9 cellular contexts compared by ENCODE assay signal in the genomic region with DNA sequence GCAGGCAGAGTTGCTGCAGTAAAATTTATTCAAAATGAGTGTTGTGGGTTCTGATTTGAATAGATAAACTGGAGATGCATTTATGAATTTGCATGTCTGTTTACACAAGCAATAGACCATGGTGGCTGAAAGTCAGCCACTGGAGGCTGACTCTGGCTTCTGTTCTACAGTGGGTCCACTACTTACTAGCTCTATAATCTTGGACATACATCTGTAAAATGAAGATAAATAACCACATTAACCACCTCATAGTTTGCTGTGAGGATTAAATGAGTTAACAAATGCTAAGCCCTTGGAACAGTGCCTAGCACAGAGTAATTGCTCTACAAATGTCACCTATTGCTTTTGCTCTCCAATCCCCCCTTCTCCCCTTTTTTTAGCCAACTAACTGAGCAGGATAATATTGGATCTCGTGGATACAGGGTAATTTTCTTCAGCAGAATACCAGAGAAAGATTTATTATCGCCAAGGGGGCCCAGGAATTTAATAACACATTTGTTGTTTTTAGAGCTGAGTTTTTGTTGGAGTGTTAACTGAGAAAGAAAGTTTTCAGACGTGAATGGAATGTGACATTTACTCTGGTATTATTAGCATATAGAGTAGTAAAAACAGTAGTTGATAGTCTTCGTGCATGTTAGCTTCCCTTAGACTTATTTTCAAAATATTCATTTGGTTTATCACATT. TPM values are rescaled to one million over a fixed set of nuclear protein-coding genes. Genes with fewer than 3 reads are reported as not detected.
DNase-seq lines count a peak whose midpoint lies in the region; ATAC-seq and TF ChIP-seq lines count a peak whose summit lies in the region.
"Had no signal": no experiment of that assay in that cellular context is flagged by ENCODE, and none has a peak within 500 bp of the region (broad histone marks: within the 10 kb centered on the region; RNA-seq: fewer than 3 reads in every experiment).

No MANE protein-coding gene starts in this region.

- dilution Hi-C loops in mammary epithelial cell (cut with HindIII; ENCODE audit: low sequenced_read_pairs) = no loop called here

- no peaks in the 10 kb centered on the region for H3K36me3 ChIP-seq in mammary epithelial cell (ENCODE audit: insufficient read depth, low read length)

- peaks cover 11% of the 10 kb centered on the region for H3K79me2 ChIP-seq in mammary epithelial cell (ENCODE audit: insufficient read depth, low read length)

- in situ Hi-C loops in T47D (cut with HindIII; ENCODE audit: low pct_unique_long_range_greater_than_20kb, low sequenced_read_pairs) (no loop called here), mammary epithelial cell (cut with MboI; ENCODE audit: low sequenced_read_pairs in 2 of 2) (no loop called here)

- no peak overlapping the region for H3K27ac ChIP-seq in mammary epithelial cell (ENCODE audit: insufficient read depth, low read depth, low read length)

- no peaks in the 10 kb centered on the region for H4K20me1 ChIP-seq in mammary epithelial cell (ENCODE audit: insufficient read depth, low read length)

- CTCF ChIA-PET in mammary epithelial cell (lab: Charles Lee; ENCODE audit: low non-redundant PET) (no interaction called here), T-cell (lab: Charles Lee) (interaction anchor here (0.6 to 2.0 kb wide), 5 partner anchors 10 to 161 kb away, joined by 3 to 20 read pairs (median 5); partner anchors contain the start of gene PNRC1 (in 1 of the 2))

- ATAC-seq in HG02981 (IDR thresholded peaks at IDR 0.05; ENCODE audit: unreplicated experiment) (peak; percentile 44), T-cell (replicated peaks in 1 of 4) (no peak), GM21737 (IDR thresholded peaks at IDR 0.05; ENCODE audit: unreplicated experiment) (no peak)

- DNase-seq in T47D (ENCODE audit: low read depth in 1 of 2, low spot score in 1 of 2) (peak; percentile 10 to 39), mammary epithelial cell (no peak), T-cell (no peak)
- no peak for DNase-seq in stimulated activated CD4-positive, alpha-beta T cell treated with anti-CD3 and anti-CD28 coated beads, Interleukin-2, amount 100 ng/mL, for 48 hours
- DNase-seq in stimulated activated CD4-positive, alpha-beta T cell treated with anti-CD3 and anti-CD28 coated beads, Interleukin-4, amount 100 ng/mL, for 24 hours = no peak
- no peak for DNase-seq in activated CD8-positive, alpha-beta memory T cell treated with anti-CD3 and anti-CD28 coated beads, Interleukin-2, amount 50 U/mL, for 4 hours
- DNase-seq: NCI-H1930 had no signal

- intact Hi-C loops in mammary epithelial cell (cut with micrococcal nuclease) = loop anchor here (5.0 kb wide), 1 partner anchor 153 kb away; no protein-coding TSS in a partner anchor

- no peak overlapping the region for H3K4me2 ChIP-seq in mammary epithelial cell (ENCODE audit: insufficient read depth, low read depth, low read length)

- H3K27ac Mint-ChIP-seq in T-cell = peak overlapping the region; percentile 48 to 52

- H3K9me3 ChIP-seq in mammary epithelial cell (replicated peaks; ENCODE audit: insufficient read depth, low read length) = no peaks in the 10 kb centered on the region

- H3K4me1 Mint-ChIP-seq in T-cell = peaks cover 25 to 31% (median 28%) of the 10 kb centered on the region in 3 donors

- H3K9me3 Mint-ChIP-seq in T-cell = no peaks in the 10 kb centered on the region

- WGBS in mammary epithelial cell (ENCODE audit: low coverage, missing lambda C conversion rate) = 76% methylated on average over 4 of the region's 4 CpGs

- H3K36me3 Mint-ChIP-seq in T-cell = peaks cover 6% of the 10 kb centered on the region

- no peaks in the 10 kb centered on the region for H3K27me3 ChIP-seq in mammary epithelial cell (ENCODE audit: insufficient read depth, low read length)

- TF ChIP-seq CTCF in mammary epithelial cell (conservative IDR thresholded peaks at IDR 0.05 in 1 of 2, IDR thresholded peaks at IDR 0.05 in 1 of 2; ENCODE audit: extremely low read depth in 1 of 2, insufficient read depth in 1 of 2, low read depth in 1 of 2, low read length in 2 of 2) = no peak

- H3K9ac ChIP-seq in mammary epithelial cell (ENCODE audit: insufficient read depth, low read length) = no peak overlapping the region

- peak overlapping the region; percentile 25 to 97 (median 41) for H3K4me3 Mint-ChIP-seq in T-cell

- H3K4me3 ChIP-seq in mammary epithelial cell (replicated peaks in 1 of 3; ENCODE audit: insufficient read depth in 1 of 3, low read depth in 2 of 3, low read length in 3 of 3) = no peak overlapping the region

- H3K4me1 ChIP-seq in mammary epithelial cell (ENCODE audit: insufficient read depth, low read length) = peaks cover 4% of the 10 kb centered on the region

- no TSS peak for BruUV-seq in mammary epithelial cell (replicated peaks; lab: Mats Ljungman, UMichigan)

- H3K27me3 Mint-ChIP-seq in T-cell = no peaks in the 10 kb centered on the region

- H2AFZ ChIP-seq in mammary epithelial cell (ENCODE audit: low read depth, low read length) = no peak overlapping the region

- POLR2A ChIA-PET in T-cell (lab: Charles Lee) = interaction anchor here in 1 of 2 donors (0.6 to 1.7 kb wide), 5 partner anchors 10 to 181 kb away, joined by 3 to 9 read pairs (median 6); partner anchors contain the start of gene RNGTT

RNA-seq across cellular contexts. Expression of gene PM20D2, which starts 1.4 kb away (rescaled TPM):
- total RNA-seq in mammary epithelial cell (10 to 100 TPM in 1 of 2 donors, 1 to 10 TPM in 1; 9.1 to 10.3 TPM), T-cell (10 to 100 TPM in 3 of 5 donors, 1 to 10 TPM in 2; 7.5 to 12.3 (median 10.1) TPM)
- polyA plus RNA-seq in mammary epithelial cell = 4.6 TPM
- polyA minus RNA-seq in mammary epithelial cell = 6.4 TPM

RNA-seq across cellular contexts. Expression of gene SRSF12, which starts 26.6 kb away (rescaled TPM):
- total RNA-seq in mammary epithelial cell = 1 to 10 TPM in 1 of 2 donors, under 1 TPM in 1; 0.54 to 3.8 TPM
- polyA plus RNA-seq in mammary epithelial cell = 0.14 TPM
- polyA minus RNA-seq in mammary epithelial cell = not detected
- not detected for total RNA-seq in T-cell

Comparison
In these comparisons a context has a peak if more than half of its experiments do, and no peak if none do; other contexts are left out.
1. DNase-seq: peak in T47D (2 of 2); none in mammary epithelial cell (single experiment), T-cell (0 of 34), stimulated activated CD4-positive, alpha-beta T cell treated with anti-CD3 and anti-CD28 coated beads, Interleukin-2, amount 100 ng/mL, for 48 hours (0 of 2), stimulated activated CD4-positive, alpha-beta T cell treated with anti-CD3 and anti-CD28 coated beads, Interleukin-4, amount 100 ng/mL, for 24 hours (single experiment) and activated CD8-positive, alpha-beta memory T cell treated with anti-CD3 and anti-CD28 coated beads, Interleukin-2, amount 50 U/mL, for 4 hours (single experiment).